ENCODE assay signal across 19 cellular contexts in genomic region chr16:54538241-54538640, GRCh38.
DNase-seq lines count a peak whose midpoint lies in the region; ATAC-seq, FAIRE-seq and TF ChIP-seq lines count a peak whose summit lies in the region.
"Had no signal": no experiment of that assay in that cellular context is flagged by ENCODE, and none has a peak within 500 bp of the region (broad histone marks: within the 10 kb centered on the region; RNA-seq: fewer than 3 reads in every experiment).

No MANE protein-coding gene starts in this region.

- 21% methylated on average over 2 of the region's 2 CpGs for WGBS in HepG2 (ENCODE audit: low lambda C conversion rate)
- 51% methylated on average over 2 of the region's 2 CpGs for WGBS in right lobe of liver (ENCODE audit: insufficient coverage, low coverage, low lambda C conversion rate, missing lambda C conversion rate)

- H3K27ac ChIP-seq in HepG2 (ENCODE audit: extremely low read length, insufficient read depth, low read length) (no peak overlapping the region), right lobe of liver (no peak overlapping the region), RWPE1 (no peak overlapping the region), GM23338 (ENCODE audit: low read depth) (no peak overlapping the region)
- H3K27ac ChIP-seq: left ventricle myocardium inferior, WERI-Rb-1 had no signal

- H4K20me1 ChIP-seq in HepG2 (ENCODE audit: insufficient read depth, low read length) (no peaks in the 10 kb centered on the region), GM23338 (replicated peaks; ENCODE audit: insufficient read depth) (no peaks in the 10 kb centered on the region)

- no peak for TF ChIP-seq POLR2A in HepG2 (IDR thresholded peaks at IDR 0.05; ENCODE audit: insufficient read depth in 1 of 2, low read depth in 2 of 2, low read length in 2 of 2)
- TF ChIP-seq POLR2A in right lobe of liver (IDR thresholded peaks at IDR 0.05), result no peak

- H3K4me2 ChIP-seq in HepG2 (ENCODE audit: low read depth, low read length) (no peak overlapping the region), GM23338 (no peak overlapping the region)

- in situ Hi-C loops in HepG2 (cut with HindIII; ENCODE audit: extremely low pct_ligation_motif_present, low pct_unique_long_range_greater_than_20kb) (no loop called here), KBM-7 (cut with MboI; ENCODE audit: low pct_unique_long_range_greater_than_20kb, low sequenced_read_pairs) (no loop called here)

- H3K79me2 ChIP-seq in HepG2 (ENCODE audit: insufficient read depth, low read length), result no peaks in the 10 kb centered on the region
- H3K79me2 ChIP-seq in GM23338 (replicated peaks; ENCODE audit: insufficient read depth), result no peaks in the 10 kb centered on the region

- H3K9me3 ChIP-seq in HepG2 (ENCODE audit: low read length) (peaks cover 3% of the 10 kb centered on the region), right lobe of liver (no peaks in the 10 kb centered on the region)

- peaks cover 2% of the 10 kb centered on the region for H3K27me3 Mint-ChIP-seq in GM23338 (ENCODE audit: insufficient read depth, low read depth, poor library complexity)

- no TSS peak for BruUV-seq in HepG2 (replicated peaks; lab: Mats Ljungman, UMichigan)

- H3K36me3 ChIP-seq in HepG2 (replicated peaks in 1 of 2; ENCODE audit: control insufficient read depth in 1 of 2, insufficient read depth in 2 of 2, low read length in 2 of 2), result no peaks in the 10 kb centered on the region
- no peaks in the 10 kb centered on the region for H3K36me3 ChIP-seq in right lobe of liver
- H3K36me3 ChIP-seq in GM23338 (ENCODE audit: insufficient read depth), result no peaks in the 10 kb centered on the region
- H3K36me3 ChIP-seq: left ventricle myocardium inferior, WERI-Rb-1 had no signal

- TF ChIP-seq RAD21 in HepG2 (CRISPR knock-in tag; IDR thresholded peaks at IDR 0.05), result no peak

- H2AFZ ChIP-seq in HepG2 (ENCODE audit: low read length) (no peak overlapping the region), GM23338 (no peak overlapping the region)

- no peak for DNase-seq in HepG2 (ENCODE audit: low spot score)
- DNase-seq in right lobe of liver, result no peak
- no peak for DNase-seq in RWPE1 (ENCODE audit: low spot score)
- DNase-seq in foreskin fibroblast, result no peak
- no peak for DNase-seq in KBM-7
- DNase-seq in GM23338 (ENCODE audit: low spot score), result no peak
- no peak for DNase-seq in SIG-M5 treated with dmso at 0.1 percent for 504 hours (lab: John Stamatoyannopoulos, UW; ENCODE audit: unreplicated experiment)
- DNase-seq: activated CD8-positive, alpha-beta memory T cell treated with anti-CD3 and anti-CD28 coated beads for 24 hours; activated effector memory CD4-positive, alpha-beta T cell treated with Interleukin-2 at 50 U/mL for 16 hours; Calu3; left ventricle myocardium inferior; MM.1S; naive B cell; NCI-H226; OCI-M1; stimulated activated CD4-positive, alpha-beta T cell treated with anti-CD3 and anti-CD28 coated beads, Interleukin-15, amount 100 ng/mL, for 24 hours; WERI-Rb-1 had no signal

- CTCF ChIA-PET in HepG2 (lab: Yijun Ruan, JAX; ENCODE audit: low intra/inter-chr PET ratio, low total read pairs), result interaction anchor here (1.3 kb wide), 1 partner anchor 484 kb away, joined by 4 read pairs; no protein-coding TSS in a partner anchor
- CTCF ChIA-PET in RWPE1 (lab: Yijun Ruan, JAX), result interaction anchor here (0.6 to 0.7 kb wide), 2 partner anchors 206 to 1026 kb away, joined by 3 to 6 read pairs; no protein-coding TSS in a partner anchor

- POLR2A ChIA-PET in HepG2 (lab: Yijun Ruan, JAX), result no interaction called here
- POLR2A ChIA-PET in RWPE1 (lab: Yijun Ruan, JAX; ENCODE audit: low non-redundant PET), result no interaction called here

- no peaks in the 10 kb centered on the region for H3K9me2 ChIP-seq in GM23338 (ENCODE audit: insufficient read depth)

- H3K4me1 ChIP-seq in HepG2 (ENCODE audit: insufficient read depth, low read length), result no peaks in the 10 kb centered on the region
- H3K4me1 ChIP-seq in right lobe of liver, result no peaks in the 10 kb centered on the region
- no peaks in the 10 kb centered on the region for H3K4me1 ChIP-seq in GM23338 (ENCODE audit: insufficient read depth)
- H3K4me1 ChIP-seq: left ventricle myocardium inferior had no signal

- H3F3A ChIP-seq in GM23338 (replicated peaks; ENCODE audit: low read depth), result no peaks in the 10 kb centered on the region

- H3K27ac Mint-ChIP-seq in GM23338, result no peak overlapping the region
- H3K27ac Mint-ChIP-seq: naive B cell had no signal

- no peaks in the 10 kb centered on the region; the same call in 2 of the 3 replicates for H3K36me3 Mint-ChIP-seq in GM23338 (ENCODE audit: low read depth)
- H3K36me3 Mint-ChIP-seq: naive B cell had no signal

- ATAC-seq in HepG2 (no peak), right lobe of liver (no peak), HG03095 (IDR thresholded peaks at IDR 0.05; ENCODE audit: unreplicated experiment) (no peak), GM23338 (no peak)

- no peak for FAIRE-seq in HepG2 (lab: Jason Lieb, UNC)
- FAIRE-seq: astrocyte had no signal

- peaks cover 1% of the 10 kb centered on the region; the same call in 1 of the 3 replicates for H3K9me3 Mint-ChIP-seq in GM23338
- H3K9me3 Mint-ChIP-seq: naive B cell had no signal

- H3K9ac ChIP-seq in HepG2 (ENCODE audit: insufficient read depth, low read depth, low read length), result no peak overlapping the region

- peaks cover 0 to 28% of the 10 kb centered on the region in 2 experiments; a peak in 3 of 5 replicates for H3K27me3 ChIP-seq in HepG2 (ENCODE audit: control insufficient read depth in 1 of 2, insufficient read depth in 2 of 2, low read length in 2 of 2)
- H3K27me3 ChIP-seq in right lobe of liver, result no peaks in the 10 kb centered on the region
- H3K27me3 ChIP-seq in GM23338 (ENCODE audit: insufficient read depth), result no peaks in the 10 kb centered on the region

- H3K4me3 Mint-ChIP-seq in GM23338, result no peak overlapping the region
- H3K4me3 Mint-ChIP-seq: naive B cell had no signal

- TF ChIP-seq EP300 in HepG2 (IDR thresholded peaks at IDR 0.05; ENCODE audit: low read depth in 2 of 2, low read length in 2 of 2) (no peak), HepG2 (CRISPR knock-in tag; IDR thresholded peaks at IDR 0.05; ENCODE audit: borderline replicate concordance) (no peak)

- H3K4me3 ChIP-seq in HepG2 (replicated peaks in 1 of 3; ENCODE audit: insufficient read depth in 1 of 3, low read depth in 2 of 3, low read length in 3 of 3), result no peak overlapping the region
- no peak overlapping the region for H3K4me3 ChIP-seq in right lobe of liver
- H3K4me3 ChIP-seq in foreskin fibroblast (ENCODE audit: low read depth in 1 of 2, low read length in 2 of 2), result no peak overlapping the region
- no peak overlapping the region for H3K4me3 ChIP-seq in GM23338
- H3K4me3 ChIP-seq: left ventricle myocardium inferior had no signal

- TF ChIP-seq CTCF in HepG2 (CRISPR knock-in tag; IDR thresholded peaks at IDR 0.05) (no peak), right lobe of liver (IDR thresholded peaks at IDR 0.05) (peak in 1 of 4 donors; percentile 21), RWPE1 (conservative IDR thresholded peaks at IDR 0.05; ENCODE audit: low read depth) (peak; percentile 34), foreskin fibroblast (IDR thresholded peaks at IDR 0.05; ENCODE audit: low read depth, low read length) (peak; percentile 30), GM23338 (conservative IDR thresholded peaks at IDR 0.05; ENCODE audit: low read depth in 2 of 2) (peak in 1 of 2 experiments; percentile 21; a peak in 1 of 4 replicates)

- H3K4me1 Mint-ChIP-seq in GM23338, result no peaks in the 10 kb centered on the region; the same call in none of the 3 replicates
- H3K4me1 Mint-ChIP-seq: naive B cell had no signal

- intact Hi-C loops in HepG2 (cut with micrococcal nuclease; ENCODE audit: unreplicated experiment) (no loop called here), right lobe of liver (cut with DNase I) (no loop called here)

TF ChIP-seq in HepG2, 621 proteins besides CTCF, POLR2A, EP300 and RAD21:
- TF ChIP-seq MLX (CRISPR knock-in tag; IDR thresholded peaks at IDR 0.05) (no peak), HDAC6 (IDR thresholded peaks at IDR 0.05; ENCODE audit: low read depth, low read length) (no peak), STAG1 (CRISPR knock-in tag; IDR thresholded peaks at IDR 0.05) (peak; percentile 25; the same call in 1 of the 2 replicates), SMAD3 (CRISPR knock-in tag; IDR thresholded peaks at IDR 0.05) (no peak), MTA1 (CRISPR knock-in tag; IDR thresholded peaks at IDR 0.05; ENCODE audit: borderline replicate concordance) (no peak), PAX8 (CRISPR knock-in tag; IDR thresholded peaks at IDR 0.05; ENCODE audit: borderline replicate concordance) (no peak)

TF ChIP-seq in GM23338, 12 proteins besides CTCF, POLR2A, EP300 and RAD21 (continues in another document):
- no peak for TF ChIP-seq ETS1 (IDR thresholded peaks at IDR 0.05)
- TF ChIP-seq POLR2AphosphoS5 (IDR thresholded peaks at IDR 0.05; ENCODE audit: low read depth), result no peak
- no peak for TF ChIP-seq NANOG (IDR thresholded peaks at IDR 0.05; ENCODE audit: borderline replicate concordance)
- TF ChIP-seq ZNF114 (CRISPR knock-in tag; IDR thresholded peaks at IDR 0.05), result no peak
- TF ChIP-seq JUNB (IDR thresholded peaks at IDR 0.05; ENCODE audit: unreplicated experiment), result no peak
